ENCODE assay signal across 8 cellular contexts in genomic region chrX:107000013-107000515, GRCh38. TPM values are rescaled to one million over a fixed set of nuclear protein-coding genes. Genes with fewer than 3 reads are reported as not detected.
A peak's percentile ranks its signal among the peaks of the same experiment; 100 is the strongest.
DNase-seq lines count a peak whose midpoint lies in the region; ATAC-seq, FAIRE-seq and TF ChIP-seq lines count a peak whose summit lies in the region.

TSS of gene MORC4 (minus strand) at chrX:107000212. CDS start at chrX:106999969, 243 bp downstream.

- ATAC-seq in HG03460 (IDR thresholded peaks at IDR 0.05; ENCODE audit: unreplicated experiment) = peak; percentile 83

- H3K4me1 ChIP-seq in mesodermal cell (ENCODE audit: control insufficient read depth, insufficient read depth, low read length, poor library complexity, severe bottlenecking) = no peaks in the 10 kb centered on the region

- POLR2A ChIA-PET in AG04450 (lab: Yijun Ruan, JAX) = no interaction called here

- H3K36me3 ChIP-seq in mesodermal cell (ENCODE audit: control insufficient read depth, insufficient read depth, low read length) = peaks cover 11% of the 10 kb centered on the region

- CTCF ChIA-PET in AG04450 (lab: Charles Lee) = interaction anchor here (0.6 to 1.0 kb wide), 3 partner anchors 37 to 587 kb away, joined by 3 to 4 read pairs (median 4); no protein-coding TSS in a partner anchor

- peak; percentile 14 for FAIRE-seq in GM19239 (lab: Jason Lieb, UNC)

- 0% methylated on average over 10 to 15 of the region's 42 CpGs for WGBS in mesodermal cell (ENCODE audit: insufficient coverage in 2 of 2), 2 experiments

- DNase-seq in AG04450 (ENCODE audit: low read depth, low spot score) (peak; percentile 27), GM19239 (ENCODE audit: insufficient read length, low spot score) (peak; percentile 18), NCI-H774 (lab: John Stamatoyannopoulos, UW) (peak; percentile 71), activated T-cell treated with anti-CD3 and anti-CD28 coated beads for 24 hours (ENCODE audit: low read depth) (peak; percentile 62), epidermal melanocyte (ENCODE audit: insufficient read length, low spot score) (peak; percentile 17)
- peak; percentile 27 for DNase-seq in stimulated activated CD8-positive, alpha-beta memory T cell treated with anti-CD3 and anti-CD28 coated beads, Interleukin-15, amount 100 ng/mL, for 1 hour (ENCODE audit: low read depth)

- peak within 1 kb of the TSS; percentile 67 for H3K4me3 ChIP-seq in AG04450 (ENCODE audit: low read depth, low read length)
- peak within 1 kb of the TSS; percentile 55 for H3K4me3 ChIP-seq in mesodermal cell (ENCODE audit: extremely low read depth, insufficient read depth, low read length, poor library complexity, severe bottlenecking)

- TF ChIP-seq CTCF in AG04450 (IDR thresholded peaks at IDR 0.05; ENCODE audit: low read depth, low read length) = no peak

- H3K9me3 ChIP-seq in AG04450 (ENCODE audit: control insufficient read depth, insufficient read depth, low read length) = no peaks in the 10 kb centered on the region
- H3K9me3 ChIP-seq in mesodermal cell (ENCODE audit: control insufficient read depth, low read length) = no peaks in the 10 kb centered on the region

- H3K27ac ChIP-seq in AG04450 (ENCODE audit: low read depth, low read length) (peak within 1 kb of the TSS; percentile 52), mesodermal cell (ENCODE audit: low read depth, low read length, severe bottlenecking) (peak within 1 kb of the TSS; percentile 57)

- H3K27me3 ChIP-seq in AG04450 (ENCODE audit: control insufficient read depth, insufficient read depth, low read length) = peaks cover 6% of the 10 kb centered on the region

RNA-seq across cellular contexts. Expression of gene MORC4, which starts in this region (rescaled TPM):
- 30.3 and 36.0 TPM in 2 replicates for polyA plus RNA-seq in AG04450 (2011; rRNA removed)
- polyA minus RNA-seq in AG04450 (2011; rRNA and poly(A)+ RNA removed) = 19.5 and 28.0 TPM in 2 replicates
- polyA plus RNA-seq in mesodermal cell (2013, experiment 1 of 2) = 11.8 TPM
- 14.0 TPM for polyA plus RNA-seq in mesodermal cell (2013, experiment 2 of 2)

Comparison
In these comparisons a context has a peak if more than half of its experiments do, and no peak if none do; other contexts are left out.
1. Peak in every context shown above with its lines: DNase-seq, ATAC-seq, H3K4me3 ChIP-seq and H3K27ac ChIP-seq.
2. DNase-seq: peak in every context shown above with its lines; median percentile 71 in NCI-H774; 62 in activated T-cell treated with anti-CD3 and anti-CD28 coated beads for 24 hours; 27 in AG04450; 27 in stimulated activated CD8-positive, alpha-beta memory T cell treated with anti-CD3 and anti-CD28 coated beads, Interleukin-15, amount 100 ng/mL, for 1 hour; 18 in GM19239; 17 in epidermal melanocyte.